ENCODE assay signal across 5 cellular contexts in genomic region chr7:134569962-134570361, GRCh38. TPM values are rescaled to one million over a fixed set of nuclear protein-coding genes. Genes with fewer than 3 reads are reported as not detected.
"Had no signal": no experiment of that assay in that cellular context is flagged by ENCODE, and none has a peak within 500 bp of the region (broad histone marks: within the 10 kb centered on the region; RNA-seq: fewer than 3 reads in every experiment).

No MANE protein-coding gene starts in this region.

RNA-seq across cellular contexts. Expression of gene AKR1B15, which starts 21.1 kb away (rescaled TPM):
- total RNA-seq: temporal lobe, upper lobe of left lung, upper lobe of right lung, urinary bladder, uterus had no signal

RNA-seq across cellular contexts. Expression of gene AKR1B10, which starts 42.6 kb away (rescaled TPM):
- total RNA-seq: upper lobe of right lung had no signal
